In genomic region chr18:25467226-25468065, GRCh38 we compare ENCODE assay signal across 12 cellular contexts.
A peak's percentile ranks its signal among the peaks of the same experiment; 100 is the strongest.
DNase-seq lines count a peak whose midpoint lies in the region; ATAC-seq, FAIRE-seq and TF ChIP-seq lines count a peak whose summit lies in the region.
"Had no signal": no experiment of that assay in that cellular context is flagged by ENCODE, and none has a peak within 500 bp of the region (broad histone marks: within the 10 kb centered on the region; RNA-seq: fewer than 3 reads in every experiment).

No MANE protein-coding gene starts in this region.

- peak; percentile 67 for DNase-seq in EL
- DNase-seq in RPMI7951 (ENCODE audit: low read depth) = peak; percentile 89
- peak; percentile 61 to 73 for DNase-seq in foreskin fibroblast
- DNase-seq in sciatic nerve (ENCODE audit: low spot score) = peak; percentile 60
- no peak for DNase-seq in D721Med (ENCODE audit: insufficient read length, low spot score)
- no peak for DNase-seq in activated CD4-positive, alpha-beta T cell treated with anti-CD3 and anti-CD28 coated beads for 1 hour
- no peak for DNase-seq in inferior parietal cortex (ENCODE audit: extremely low spot score)
- DNase-seq: activated effector memory CD4-positive, alpha-beta T cell treated with Interleukin-2 at 50 U/mL for 16 hours; NCI-H2029 treated with DMSO at 0.1 percent for 48 hours; stimulated activated CD8-positive, alpha-beta memory T cell treated with anti-CD3 and anti-CD28 coated beads, Interleukin-4, amount 100 ng/mL, for 48 hours had no signal

- ATAC-seq in sciatic nerve (peak; percentile 36), GM21360 (IDR thresholded peaks at IDR 0.05; ENCODE audit: unreplicated experiment) (no peak)

- intact Hi-C loops in sciatic nerve (cut with DNase I) = no loop called here

- no peak overlapping the region for H3K4me3 ChIP-seq in foreskin fibroblast (ENCODE audit: low read depth in 1 of 2, low read length in 2 of 2)

- no peak for FAIRE-seq in D721Med (lab: Jason Lieb, UNC)
- FAIRE-seq: colon had no signal

- TF ChIP-seq CTCF in foreskin fibroblast (IDR thresholded peaks at IDR 0.05; ENCODE audit: low read depth, low read length) = no peak
- TF ChIP-seq CTCF in D721Med (IDR thresholded peaks at IDR 0.05; ENCODE audit: insufficient read depth, missing control alignments) = no peak

Comparison
In these comparisons a context has a peak if more than half of its experiments do, and no peak if none do; other contexts are left out.
1. DNase-seq: peak in EL (single experiment), RPMI7951 (single experiment), foreskin fibroblast (2 of 2) and sciatic nerve (single experiment); none in D721Med (single experiment), activated CD4-positive, alpha-beta T cell treated with anti-CD3 and anti-CD28 coated beads for 1 hour (single experiment) and inferior parietal cortex (single experiment).